In the genomic region with DNA sequence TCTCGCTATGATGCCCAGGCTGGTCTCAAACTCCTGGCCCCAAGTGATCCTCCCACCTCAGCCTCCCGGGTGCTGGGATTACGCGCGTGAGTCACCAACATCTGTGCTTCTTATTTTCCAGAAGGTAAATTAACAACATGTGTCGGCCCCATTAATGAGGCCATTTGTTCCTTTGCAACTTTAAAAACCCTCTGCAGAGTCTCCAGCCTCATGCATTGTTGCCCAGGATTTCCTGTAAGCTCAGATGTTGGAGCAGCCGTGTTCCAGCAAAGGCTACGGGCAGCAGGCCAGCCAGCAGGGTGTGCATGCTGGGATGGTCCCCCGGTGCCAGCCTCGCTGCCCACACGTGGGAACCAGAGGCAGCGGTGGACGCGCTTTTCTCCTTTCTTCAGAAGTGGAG, we compare ENCODE assay signal across 14 cellular contexts. TPM values are rescaled to one million over a fixed set of nuclear protein-coding genes. Genes with fewer than 3 reads are reported as not detected.
DNase-seq lines count a peak whose midpoint lies in the region; ATAC-seq, FAIRE-seq and TF ChIP-seq lines count a peak whose summit lies in the region.
"Had no signal": no experiment of that assay in that cellular context is flagged by ENCODE, and none has a peak within 500 bp of the region (broad histone marks: within the 10 kb centered on the region; RNA-seq: fewer than 3 reads in every experiment).

No MANE protein-coding gene starts in this region.

- no peak for ATAC-seq in HG03039 (IDR thresholded peaks at IDR 0.05; ENCODE audit: unreplicated experiment)
- ATAC-seq in HG03108 (IDR thresholded peaks at IDR 0.05; ENCODE audit: unreplicated experiment): no peak
- ATAC-seq: HepG2; right lobe of liver; stimulated activated effector memory CD8-positive, alpha-beta T cell treated with anti-CD3 and anti-CD28 coated beads, Interleukin-12 subunit alpha, Interleukin-12 subunit beta, amount 100 ng/mL, for 72 hours had no signal

- H3K4me3 ChIP-seq in fibroblast of mammary gland (ENCODE audit: control insufficient read depth, low read depth, low read length): no peak overlapping the region
- H3K4me3 ChIP-seq: right lobe of liver had no signal

- no peak for FAIRE-seq in D721Med (lab: Jason Lieb, UNC)
- FAIRE-seq: G401.6, HepG2, TTC549 had no signal

- DNase-seq in DMS 273 (lab: John Stamatoyannopoulos, UW; ENCODE audit: unreplicated experiment) (peak; percentile 97), NCI-H446 (lab: John Stamatoyannopoulos, UW) (peak; percentile 64 to 91), fibroblast of mammary gland (ENCODE audit: low read depth) (peak; percentile 99), posterior vena cava (ENCODE audit: low spot score) (peak; percentile 81), D721Med (ENCODE audit: insufficient read length, low spot score) (no peak), T1000 (lab: John Stamatoyannopoulos, UW) (no peak)
- DNase-seq: left cardiac atrium, right lobe of liver had no signal

- TF ChIP-seq CTCF in fibroblast of mammary gland (conservative IDR thresholded peaks at IDR 0.05; ENCODE audit: control insufficient read depth, insufficient read depth, low read depth, low read length) (no peak), D721Med (IDR thresholded peaks at IDR 0.05; ENCODE audit: insufficient read depth, missing control alignments) (no peak)

- intact Hi-C loops in posterior vena cava (cut with DNase I): no loop called here

RNA-seq across cellular contexts. Expression of gene HEXD, which starts 19.1 kb away (rescaled TPM):
- 10 to 100 TPM; 10.0 to 16.4 TPM for total RNA-seq in posterior vena cava

RNA-seq across cellular contexts. Expression of gene OGFOD3, which starts 19.4 kb away (rescaled TPM):
- 10 to 100 TPM; 21.0 to 26.8 TPM for total RNA-seq in posterior vena cava

RNA-seq across cellular contexts. Expression of gene UTS2R, which starts 27.5 kb away (rescaled TPM):
- not detected for total RNA-seq in posterior vena cava
- total RNA-seq: right lobe of liver had no signal

RNA-seq across cellular contexts. Expression of gene TEX19, which starts 40.0 kb away (rescaled TPM):
- total RNA-seq in posterior vena cava: not detected
- total RNA-seq: left cardiac atrium, right lobe of liver had no signal

RNA-seq across cellular contexts. Expression of gene CYBC1, which starts 51.5 kb away (rescaled TPM):
- 10 to 100 TPM; 55.5 to 77.9 TPM for total RNA-seq in posterior vena cava

Comparison
In these comparisons a context has a peak if more than half of its experiments do, and no peak if none do; other contexts are left out.
1. DNase-seq: peak in DMS 273 (single experiment), NCI-H446 (2 of 2), fibroblast of mammary gland (single experiment) and posterior vena cava (single experiment); none in D721Med (single experiment) and T1000 (single experiment).